In genomic region chr20:33065785-33066184, GRCh38 we compare ENCODE assay signal across 16 cellular contexts. TPM values are rescaled to one million over a fixed set of nuclear protein-coding genes. Genes with fewer than 3 reads are reported as not detected.
DNase-seq lines count a peak whose midpoint lies in the region; ATAC-seq and TF ChIP-seq lines count a peak whose summit lies in the region.
"Had no signal": no experiment of that assay in that cellular context is flagged by ENCODE, and none has a peak within 500 bp of the region (broad histone marks: within the 10 kb centered on the region; RNA-seq: fewer than 3 reads in every experiment).

No MANE protein-coding gene starts in this region.

- TF ChIP-seq CTCF in mammary epithelial cell (conservative IDR thresholded peaks at IDR 0.05 in 1 of 2, IDR thresholded peaks at IDR 0.05 in 1 of 2; ENCODE audit: extremely low read depth in 1 of 2, insufficient read depth in 1 of 2, low read depth in 1 of 2, low read length in 2 of 2) (no peak), breast epithelium (IDR thresholded peaks at IDR 0.05) (no peak), RWPE1 (conservative IDR thresholded peaks at IDR 0.05; ENCODE audit: low read depth) (no peak), spleen (IDR thresholded peaks at IDR 0.05 in 8 of 11, conservative IDR thresholded peaks at IDR 0.05 in 3 of 11) (no peak)

- DNase-seq in mammary epithelial cell (peak; percentile 26), breast epithelium (ENCODE audit: low spot score in 2 of 2) (no peak), RWPE1 (ENCODE audit: low spot score) (peak; percentile 77), epithelial cell of prostate (ENCODE audit: low read depth, low spot score) (peak; percentile 5), spleen (peak; percentile 41), AG08396 (ENCODE audit: low spot score) (no peak), sciatic nerve (ENCODE audit: low spot score) (no peak)
- DNase-seq: AML-193; C1 segment of cervical spinal cord; CD4-positive, alpha-beta memory T cell; DMS79; HCEC 1CT had no signal

- BruUV-seq in mammary epithelial cell (replicated peaks; lab: Mats Ljungman, UMichigan): no TSS peak

- no peaks in the 10 kb centered on the region for H3K36me3 ChIP-seq in mammary epithelial cell (ENCODE audit: insufficient read depth, low read length)
- no peaks in the 10 kb centered on the region for H3K36me3 ChIP-seq in breast epithelium
- no peaks in the 10 kb centered on the region for H3K36me3 ChIP-seq in spleen

- no peak overlapping the region for H2AFZ ChIP-seq in mammary epithelial cell (ENCODE audit: low read depth, low read length)

- H3K4me3 ChIP-seq in mammary epithelial cell (replicated peaks in 1 of 3; ENCODE audit: insufficient read depth in 1 of 3, low read depth in 2 of 3, low read length in 3 of 3) (no peak overlapping the region), breast epithelium (no peak overlapping the region), spleen (no peak overlapping the region)

- ATAC-seq in GM19023 (IDR thresholded peaks at IDR 0.05; ENCODE audit: unreplicated experiment) (no peak), sciatic nerve (no peak)

- H3K4me1 ChIP-seq in mammary epithelial cell (ENCODE audit: insufficient read depth, low read length) (no peaks in the 10 kb centered on the region), breast epithelium (no peaks in the 10 kb centered on the region), spleen (peaks cover 0 to 8% (median 0%) of the 10 kb centered on the region in 6 donors)

- H3K79me2 ChIP-seq in mammary epithelial cell (ENCODE audit: insufficient read depth, low read length): no peaks in the 10 kb centered on the region

- intact Hi-C loops in mammary epithelial cell (cut with micrococcal nuclease): no loop called here
- intact Hi-C loops in breast epithelium (cut with DNase I; ENCODE audit: low total_unique reads): no loop called here
- intact Hi-C loops in spleen (cut with DNase I; ENCODE audit: low total_unique reads): no loop called here
- intact Hi-C loops in sciatic nerve (cut with DNase I): no loop called here

- POLR2A ChIA-PET in RWPE1 (lab: Yijun Ruan, JAX; ENCODE audit: low non-redundant PET): no interaction called here

- CTCF ChIA-PET in mammary epithelial cell (lab: Charles Lee; ENCODE audit: low non-redundant PET): no interaction called here
- CTCF ChIA-PET in RWPE1 (lab: Yijun Ruan, JAX): no interaction called here

- dilution Hi-C loops in mammary epithelial cell (cut with HindIII; ENCODE audit: low sequenced_read_pairs): no loop called here

- H4K20me1 ChIP-seq in mammary epithelial cell (ENCODE audit: insufficient read depth, low read length): no peaks in the 10 kb centered on the region

- H3K4me2 ChIP-seq in mammary epithelial cell (ENCODE audit: insufficient read depth, low read depth, low read length): no peak overlapping the region

- H3K27ac ChIP-seq in mammary epithelial cell (ENCODE audit: insufficient read depth, low read depth, low read length) (no peak overlapping the region), breast epithelium (no peak overlapping the region), RWPE1 (no peak overlapping the region), epithelial cell of prostate (no peak overlapping the region), spleen (no peak overlapping the region)
- H3K27ac ChIP-seq: 22Rv1 had no signal

- in situ Hi-C loops in mammary epithelial cell (cut with MboI; ENCODE audit: low sequenced_read_pairs in 2 of 2): no loop called here

- no peaks in the 10 kb centered on the region for H3K9me3 ChIP-seq in mammary epithelial cell (replicated peaks; ENCODE audit: insufficient read depth, low read length)
- H3K9me3 ChIP-seq in breast epithelium: no peaks in the 10 kb centered on the region
- no peaks in the 10 kb centered on the region for H3K9me3 ChIP-seq in spleen

- TF ChIP-seq POLR2A in breast epithelium (IDR thresholded peaks at IDR 0.05) (no peak), spleen (IDR thresholded peaks at IDR 0.05) (no peak)

- no peaks in the 10 kb centered on the region for H3K27me3 ChIP-seq in mammary epithelial cell (ENCODE audit: insufficient read depth, low read length)
- H3K27me3 ChIP-seq in breast epithelium: no peaks in the 10 kb centered on the region
- H3K27me3 ChIP-seq in spleen (replicated peaks in 1 of 7): no peaks in the 10 kb centered on the region

- WGBS in mammary epithelial cell (ENCODE audit: low coverage, missing lambda C conversion rate): 58% methylated on average over 5 of the region's 9 CpGs
- WGBS in spleen, 5 donors: 87 to 94% (median 91%) methylated on average over 9 of the region's 9 CpGs

- H3K9ac ChIP-seq in mammary epithelial cell (ENCODE audit: insufficient read depth, low read length): no peak overlapping the region

RNA-seq across cellular contexts. Expression of gene BPIFB3, which starts 12.1 kb away (rescaled TPM):
- total RNA-seq in mammary epithelial cell (not detected), breast epithelium (not detected), spleen (not detected), sciatic nerve (not detected)
- polyA plus RNA-seq in mammary epithelial cell (not detected), spleen (not detected)
- polyA minus RNA-seq in mammary epithelial cell: not detected
- total RNA-seq: A673; CD4-positive, alpha-beta memory T cell; H4 had no signal
- polyA plus RNA-seq: CD4-positive, alpha-beta memory T cell had no signal

RNA-seq across cellular contexts. Expression of gene BPIFB4, which starts 13.7 kb away (rescaled TPM):
- total RNA-seq in mammary epithelial cell (not detected), breast epithelium (not detected), spleen (not detected), sciatic nerve (not detected)
- polyA plus RNA-seq in mammary epithelial cell (not detected), spleen (not detected)
- polyA minus RNA-seq in mammary epithelial cell: not detected
- total RNA-seq: A673; CD4-positive, alpha-beta memory T cell; H4 had no signal
- polyA plus RNA-seq: CD4-positive, alpha-beta memory T cell had no signal

RNA-seq across cellular contexts. Expression of gene BPIFB6, which starts 34.3 kb away (rescaled TPM):
- total RNA-seq in mammary epithelial cell (not detected), breast epithelium (not detected), spleen (not detected), sciatic nerve (not detected)
- polyA plus RNA-seq in mammary epithelial cell (not detected), spleen (not detected)
- not detected for polyA minus RNA-seq in mammary epithelial cell
- total RNA-seq: A673; CD4-positive, alpha-beta memory T cell; H4 had no signal
- polyA plus RNA-seq: CD4-positive, alpha-beta memory T cell had no signal

RNA-seq across cellular contexts. Expression of gene BPIFB2, which starts 58.3 kb away (rescaled TPM):
- total RNA-seq in mammary epithelial cell (not detected), breast epithelium (1 to 10 TPM in 1 of 3 donors, under 1 TPM in 1, not detected in 1; 0.98 to 1.0 TPM), spleen (not detected), sciatic nerve (not detected)
- polyA plus RNA-seq in mammary epithelial cell (not detected), spleen (not detected)
- polyA minus RNA-seq in mammary epithelial cell: not detected
- total RNA-seq: A673; CD4-positive, alpha-beta memory T cell; H4 had no signal
- polyA plus RNA-seq: CD4-positive, alpha-beta memory T cell had no signal

Comparison
In these comparisons a context has a peak if more than half of its experiments do, and no peak if none do; other contexts are left out.
1. DNase-seq: peak in mammary epithelial cell (single experiment), RWPE1 (single experiment), epithelial cell of prostate (single experiment) and spleen (single experiment); none in breast epithelium (0 of 2), AG08396 (single experiment) and sciatic nerve (single experiment).